Comparison of ENCODE assay signal across 32 cellular contexts in genomic region chr16:54438469-54438868, GRCh38.
"Had no signal": no experiment of that assay in that cellular context is flagged by ENCODE, and none has a peak within 500 bp of the region (broad histone marks: within the 10 kb centered on the region; RNA-seq: fewer than 3 reads in every experiment).

No MANE protein-coding gene starts in this region.

- H3K4me3 ChIP-seq: adrenal gland, ascending aorta, body of pancreas, breast epithelium, cardiac muscle cell had no signal

- H3K4me1 ChIP-seq: adrenal gland, ascending aorta, body of pancreas, breast epithelium had no signal

- H3K27ac ChIP-seq: adrenal gland, ascending aorta, body of pancreas, brain microvascular endothelial cell, breast epithelium, cardiac muscle cell had no signal

- H3K9me3 ChIP-seq: adrenal gland, ascending aorta, body of pancreas had no signal

- H3K27me3 ChIP-seq: adrenal gland, ascending aorta, body of pancreas, breast epithelium, cardiac muscle cell had no signal

- ATAC-seq: activated naive CD4-positive, alpha-beta T cell treated with anti-CD3 and anti-CD28 coated beads, Interleukin-2, amount 50 U/mL, for 72 hours; activated naive CD8-positive, alpha-beta T cell treated with anti-CD3 and anti-CD28 coated beads, Interleukin-2, amount 50 U/mL, for 24 hours; activated T-cell treated with anti-CD3 and anti-CD28 coated beads, Interleukin-2, amount 50 U/mL, for 4 hours; activated T-helper 17 cell treated with anti-CD3 and anti-CD28 coated beads, Interleukin-2, amount 50 U/mL, for 72 hours; body of pancreas had no signal

- H3K36me3 ChIP-seq: adrenal gland, ascending aorta, brain microvascular endothelial cell, breast epithelium, cardiac muscle cell had no signal

- DNase-seq: activated effector memory CD4-positive, alpha-beta T cell treated with anti-CD3 and anti-CD28 coated beads, Interleukin-2, amount 50 U/mL, for 16 hours; activated effector memory CD4-positive, alpha-beta T cell treated with Interleukin-2 at 50 U/mL for 16 hours; activated gamma-delta T cell; activated gamma-delta T cell treated with Interleukin-2 at 50 U/mL for 16 hours; activated naive CD4-positive, alpha-beta T cell; activated naive CD4-positive, alpha-beta T cell treated with anti-CD3 and anti-CD28 coated beads for 36 hours; activated naive CD4-positive, alpha-beta T cell treated with anti-CD3 and anti-CD28 coated beads, Interleukin-2, amount 10 ng/mL, durations not matched to agents 7 days and 5 days; activated naive CD4-positive, alpha-beta T cell treated with anti-CD3 and anti-CD28 coated beads, Interleukin-2, amount 50 U/mL, for 16 hours; activated naive CD4-positive, alpha-beta T cell treated with Interleukin-2 at 50 U/mL for 16 hours; activated naive CD8-positive, alpha-beta T cell treated with anti-CD3 and anti-CD28 coated beads for 36 hours; activated naive CD8-positive, alpha-beta T cell treated with anti-CD3 and anti-CD28 coated beads, Interleukin-2, amount 10 ng/mL, durations not matched to agents 7 days and 5 days; activated naive CD8-positive, alpha-beta T cell treated with anti-CD3 and anti-CD28 coated beads, Interleukin-2, amount 50 U/mL, for 24 hours; activated T-cell treated with anti-CD3 and anti-CD28 coated beads, Interleukin-2, amount 50 U/mL, for 1 hour; activated T-cell treated with anti-CD3 and anti-CD28 coated beads, Interleukin-2, amount 50 U/mL, for 24 hours; activated T-cell treated with anti-CD3 and anti-CD28 coated beads, Interleukin-2, amount 50 U/mL, for 4 hours; activated T-cell treated with anti-CD3 and anti-CD28 coated beads, Interleukin-2, amount 50 U/mL, for 48 hours; activated T-cell treated with anti-CD3 and anti-CD28 coated beads, Interleukin-2, amount 50 U/mL, for 72 hours; adrenal gland; amniotic stem cell; amygdala; anterior cingulate cortex; aorta; body of pancreas; brain microvascular endothelial cell; caudate nucleus; central memory CD4-positive, alpha-beta T cell; cerebellar nuclear complex had no signal
